Comparison of ENCODE assay signal across 13 cellular contexts in the genomic region with DNA sequence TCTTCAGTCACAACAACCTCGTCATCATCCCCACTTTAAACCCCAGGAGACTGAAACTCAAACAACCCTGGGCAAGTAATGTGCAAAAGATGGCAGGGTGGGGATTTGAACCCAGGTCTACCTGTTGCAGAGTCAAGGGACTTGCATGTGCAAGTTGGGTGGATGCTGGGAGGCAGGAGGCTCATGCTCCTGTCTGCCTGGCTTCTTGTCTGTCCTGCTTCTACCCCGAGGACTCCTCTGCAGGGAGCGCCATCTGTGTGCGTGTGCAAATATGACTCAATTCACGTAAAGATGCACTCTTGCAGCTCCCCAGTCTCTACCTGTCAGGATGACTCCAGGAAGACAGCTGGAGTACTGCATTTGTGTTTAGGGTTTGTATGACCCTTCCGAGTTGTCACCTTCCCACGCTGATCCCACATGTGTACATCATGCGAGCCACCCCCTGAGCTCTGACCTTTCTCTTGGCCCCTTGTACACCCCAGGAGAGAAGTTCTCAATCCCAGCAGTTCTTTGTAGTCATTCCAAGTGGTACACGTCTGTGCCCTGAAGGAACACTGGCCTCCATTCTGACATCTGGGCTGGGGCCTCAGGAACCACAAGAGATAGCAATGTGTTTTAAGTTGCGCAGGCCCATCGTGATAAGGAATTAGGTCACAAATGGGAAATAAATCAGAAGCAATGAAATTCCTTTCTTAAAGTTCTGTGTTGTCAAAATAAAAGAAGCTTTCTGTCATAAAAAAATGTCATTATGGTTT.
DNase-seq lines count a peak whose midpoint lies in the region; ATAC-seq, FAIRE-seq and TF ChIP-seq lines count a peak whose summit lies in the region.
"Had no signal": no experiment of that assay in that cellular context is flagged by ENCODE, and none has a peak within 500 bp of the region (broad histone marks: within the 10 kb centered on the region; RNA-seq: fewer than 3 reads in every experiment).

No MANE protein-coding gene starts in this region.

- TF ChIP-seq CTCF in chondrocyte (IDR thresholded peaks at IDR 0.05), result no peak

- H3K4me1 Mint-ChIP-seq in chondrocyte (ENCODE audit: low read depth), result peaks cover 50% of the 10 kb centered on the region

- no peaks in the 10 kb centered on the region for H3K27me3 Mint-ChIP-seq in chondrocyte (ENCODE audit: low read depth)

- H3K4me3 Mint-ChIP-seq in chondrocyte (ENCODE audit: unreplicated experiment), result no peak overlapping the region

- no peak overlapping the region for H2AFZ ChIP-seq in ACC112 (ENCODE audit: low read length, unreplicated experiment)

- H3K9me3 ChIP-seq in mucosa of rectum (ENCODE audit: control insufficient read depth in 2 of 2, low read length in 2 of 2), result no peaks in the 10 kb centered on the region

- H3K4me1 ChIP-seq in ACC112 (ENCODE audit: control insufficient read depth, insufficient read depth, low read length, unreplicated experiment) (peaks cover 23% of the 10 kb centered on the region), mucosa of rectum (ENCODE audit: control insufficient read depth in 2 of 2, insufficient read depth in 2 of 2, low read length in 2 of 2) (peaks cover 0 to 7% of the 10 kb centered on the region in 2 donors)

- H3K79me2 ChIP-seq in ACC112 (ENCODE audit: control insufficient read depth, insufficient read depth, low read length, unreplicated experiment), result no peaks in the 10 kb centered on the region

- H3K36me3 ChIP-seq in ACC112 (ENCODE audit: insufficient read depth, low read length) (peaks cover 25% of the 10 kb centered on the region; the same call in 1 of the 2 replicates), mucosa of rectum (ENCODE audit: control insufficient read depth in 2 of 2, insufficient read depth in 2 of 2, low read length in 2 of 2) (no peaks in the 10 kb centered on the region)

- H3K27ac Mint-ChIP-seq in chondrocyte (ENCODE audit: unreplicated experiment), result peak overlapping the region; percentile 95

- no peaks in the 10 kb centered on the region for H3K9me3 Mint-ChIP-seq in chondrocyte (ENCODE audit: low read depth)
- H3K9me3 Mint-ChIP-seq: CD14-positive monocyte had no signal

- ATAC-seq in GM18520 (IDR thresholded peaks at IDR 0.05; ENCODE audit: unreplicated experiment), result no peak

- H3K27me3 ChIP-seq in ACC112 (ENCODE audit: insufficient read depth, low read length), result no peaks in the 10 kb centered on the region
- no peaks in the 10 kb centered on the region for H3K27me3 ChIP-seq in mucosa of rectum (ENCODE audit: control insufficient read depth in 2 of 2, insufficient read depth in 2 of 2, low read length in 2 of 2)
- H3K27me3 ChIP-seq: dorsolateral prefrontal cortex had no signal

- peak; percentile 9 for FAIRE-seq in HTR-8/SVneo (lab: Jason Lieb, UNC)

- H3K4me3 ChIP-seq in ACC112 (ENCODE audit: low read depth, low read length) (no peak overlapping the region), mucosa of rectum (ENCODE audit: low read length in 2 of 2) (no peak overlapping the region)
- H3K4me3 ChIP-seq: dorsolateral prefrontal cortex had no signal

- H3K36me3 Mint-ChIP-seq in chondrocyte (ENCODE audit: low read depth), result peaks cover 30% of the 10 kb centered on the region

- DNase-seq in HTR-8/SVneo (ENCODE audit: insufficient read length, low spot score) (no peak), chondrocyte (ENCODE audit: low spot score) (no peak), glomerular visceral epithelial cell (ENCODE audit: extremely low spot score) (no peak), NCI-H1048 (lab: John Stamatoyannopoulos, UW) (no peak), NOMO-1 treated with DMSO at 0.1 percent for 48 hours (lab: John Stamatoyannopoulos, UW; ENCODE audit: unreplicated experiment) (no peak)
- DNase-seq: activated effector memory CD4-positive, alpha-beta T cell treated with anti-CD3 and anti-CD28 coated beads, Interleukin-2, amount 50 U/mL, for 16 hours; NCI-H446 treated with DMSO at 0.1 percent for 48 hours had no signal

- no peak overlapping the region for H3K9ac ChIP-seq in mucosa of rectum (ENCODE audit: low read depth in 1 of 2, low read length in 2 of 2)

- H3K27ac ChIP-seq in ACC112 (ENCODE audit: low read depth, low read length), result peak overlapping the region; percentile 86
- peak overlapping the region; percentile 38 to 39 for H3K27ac ChIP-seq in mucosa of rectum (ENCODE audit: low read depth in 2 of 2, low read length in 2 of 2)
- H3K27ac ChIP-seq: VCaP had no signal
